In genomic region chr1:234696148-234696576, GRCh38 we compare ENCODE assay signal across 17 cellular contexts.
DNase-seq lines count a peak whose midpoint lies in the region; ATAC-seq and TF ChIP-seq lines count a peak whose summit lies in the region.
"Had no signal": no experiment of that assay in that cellular context is flagged by ENCODE, and none has a peak within 500 bp of the region (broad histone marks: within the 10 kb centered on the region; RNA-seq: fewer than 3 reads in every experiment).

No MANE protein-coding gene starts in this region.

- in situ Hi-C loops in Panc1 (cut with HindIII; ENCODE audit: low pct_unique_long_range_greater_than_20kb, low sequenced_read_pairs) = no loop called here

- no peaks in the 10 kb centered on the region for H3K36me3 ChIP-seq in Panc1 (ENCODE audit: control insufficient read depth, insufficient read depth, low read length)
- H3K36me3 ChIP-seq: thyroid gland had no signal

- peaks cover 2% of the 10 kb centered on the region; the same call in 1 of the 2 replicates for H3K4me1 ChIP-seq in Panc1 (ENCODE audit: control insufficient read depth, insufficient read depth, low read length)

- H3K9me3 Mint-ChIP-seq in WTC11 (no peaks in the 10 kb centered on the region), chondrocyte (ENCODE audit: low read depth) (no peaks in the 10 kb centered on the region)

- TF ChIP-seq CTCF in Panc1 (IDR thresholded peaks at IDR 0.05) (no peak), WTC11 (IDR thresholded peaks at IDR 0.05) (no peak), chondrocyte (IDR thresholded peaks at IDR 0.05) (no peak)

- H3K4me3 Mint-ChIP-seq in WTC11 = no peak overlapping the region
- H3K4me3 Mint-ChIP-seq in chondrocyte (ENCODE audit: unreplicated experiment) = no peak overlapping the region

- H3K4me1 Mint-ChIP-seq in WTC11 (no peaks in the 10 kb centered on the region), chondrocyte (ENCODE audit: low read depth) (peaks cover 14% of the 10 kb centered on the region)

- no peak overlapping the region for H3K4me3 ChIP-seq in Panc1 (ENCODE audit: low read depth in 2 of 2, low read length in 2 of 2)
- H3K4me3 ChIP-seq: thyroid gland had no signal

- no peaks in the 10 kb centered on the region for H3K27me3 Mint-ChIP-seq in WTC11 (ENCODE audit: low read depth)
- H3K27me3 Mint-ChIP-seq in chondrocyte (ENCODE audit: low read depth) = no peaks in the 10 kb centered on the region

- CTCF ChIA-PET in Panc1 (lab: Charles Lee) = no interaction called here
- CTCF ChIA-PET in WTC11 (lab: Charles Lee) = no interaction called here

- POLR2A ChIA-PET in Panc1 (lab: Charles Lee) = no interaction called here
- POLR2A ChIA-PET in WTC11 (lab: Charles Lee) = no interaction called here

- ATAC-seq in GM18517 (IDR thresholded peaks at IDR 0.05; ENCODE audit: unreplicated experiment) (peak; percentile 31), GM21447 (IDR thresholded peaks at IDR 0.05; ENCODE audit: unreplicated experiment) (peak; percentile 63), HG02981 (IDR thresholded peaks at IDR 0.05; ENCODE audit: unreplicated experiment) (peak; percentile 52), Panc1 (no peak), WTC11 (no peak)
- ATAC-seq: right cardiac atrium had no signal

- no peaks in the 10 kb centered on the region for H3K27me3 ChIP-seq in Panc1 (ENCODE audit: control insufficient read depth, insufficient read depth, low read length)
- H3K27me3 ChIP-seq: thyroid gland had no signal

- DNase-seq in Panc1 (ENCODE audit: low read depth, low spot score) = no peak
- no peak for DNase-seq in WTC11 (ENCODE audit: low spot score)
- no peak for DNase-seq in GM19238 (ENCODE audit: insufficient read length, low spot score)
- DNase-seq in activated naive CD4-positive, alpha-beta T cell treated with Interleukin-2 at 50 U/mL for 16 hours = no peak
- DNase-seq in chondrocyte (ENCODE audit: low spot score) = no peak
- DNase-seq: anterior cingulate cortex; DMS153; glutamatergic neuron; mesenchymal stem cell; right cardiac atrium; SK-N-SH; stimulated activated CD4-positive, alpha-beta T cell treated with anti-CD3 and anti-CD28 coated beads, Interleukin-1b, Interleukin-23, amount 100 ng/mL, for 48 hours; stimulated activated CD8-positive, alpha-beta memory T cell treated with anti-CD3 and anti-CD28 coated beads, Interleukin-4, amount 100 ng/mL, for 48 hours; thyroid gland had no signal

- no peaks in the 10 kb centered on the region for H3K36me3 Mint-ChIP-seq in WTC11
- H3K36me3 Mint-ChIP-seq in chondrocyte (ENCODE audit: low read depth) = no peaks in the 10 kb centered on the region

- peak overlapping the region; percentile 3; the same call in 1 of the 2 replicates for H3K27ac ChIP-seq in Panc1 (ENCODE audit: low read length)
- H3K27ac ChIP-seq: thyroid gland had no signal

- intact Hi-C loops in Panc1 (cut with micrococcal nuclease; ENCODE audit: unreplicated experiment) = no loop called here

- H3K27ac Mint-ChIP-seq in WTC11 (no peak overlapping the region), chondrocyte (ENCODE audit: unreplicated experiment) (no peak overlapping the region)

- no TSS peak for BruUV-seq in Panc1 (replicated peaks; lab: Mats Ljungman, UMichigan)

- H3K9me3 ChIP-seq in Panc1 (ENCODE audit: control insufficient read depth, insufficient read depth, low read depth, low read length) = no peaks in the 10 kb centered on the region
- H3K9me3 ChIP-seq: SK-N-SH, thyroid gland had no signal

TF ChIP-seq in WTC11, 78 proteins besides CTCF, POLR2A, EP300 and RAD21 (continues in another document):
- TF ChIP-seq PRRX2 (CRISPR knock-in tag; IDR thresholded peaks at IDR 0.05) (no peak), ZNF317 (CRISPR knock-in tag; IDR thresholded peaks at IDR 0.05; ENCODE audit: borderline replicate concordance, low read depth) (no peak), ESRRA (CRISPR knock-in tag; IDR thresholded peaks at IDR 0.05; ENCODE audit: borderline replicate concordance) (no peak), GRHL2 (CRISPR knock-in tag; IDR thresholded peaks at IDR 0.05; ENCODE audit: insufficient replicate concordance, severe bottlenecking) (no peak), ZNF281 (CRISPR knock-in tag; IDR thresholded peaks at IDR 0.05) (no peak), EMX1 (CRISPR knock-in tag; IDR thresholded peaks at IDR 0.05) (no peak), TP53 (CRISPR knock-in tag; IDR thresholded peaks at IDR 0.05) (no peak), ETV6 (CRISPR knock-in tag; IDR thresholded peaks at IDR 0.05) (no peak), MLX (CRISPR knock-in tag; IDR thresholded peaks at IDR 0.05) (no peak), SMAD4 (CRISPR knock-in tag; IDR thresholded peaks at IDR 0.05) (no peak), FOXP4 (CRISPR knock-in tag; IDR thresholded peaks at IDR 0.05) (no peak), CREB1 (CRISPR knock-in tag; IDR thresholded peaks at IDR 0.05) (no peak), NFE2L1 (CRISPR knock-in tag; IDR thresholded peaks at IDR 0.05) (no peak), ZNF425 (CRISPR knock-in tag; conservative IDR thresholded peaks at IDR 0.05) (no peak)

Comparison
In these comparisons a context has a peak if more than half of its experiments do, and no peak if none do; other contexts are left out.
1. ATAC-seq: peak in GM18517 (single experiment), GM21447 (single experiment) and HG02981 (single experiment); none in Panc1 (single experiment) and WTC11 (single experiment).